In genomic region chr16:84839054-84839453, GRCh38 we compare ENCODE assay signal across 13 cellular contexts. TPM values are rescaled to one million over a fixed set of nuclear protein-coding genes. Genes with fewer than 3 reads are reported as not detected.
DNase-seq lines count a peak whose midpoint lies in the region; ATAC-seq, FAIRE-seq and TF ChIP-seq lines count a peak whose summit lies in the region.
"Had no signal": no experiment of that assay in that cellular context is flagged by ENCODE, and none has a peak within 500 bp of the region (broad histone marks: within the 10 kb centered on the region; RNA-seq: fewer than 3 reads in every experiment).

No MANE protein-coding gene starts in this region.

- H3K27me3 ChIP-seq in mammary epithelial cell (ENCODE audit: insufficient read depth, low read length) (no peaks in the 10 kb centered on the region), tibial nerve (no peaks in the 10 kb centered on the region)

- no peak overlapping the region for H3K27ac ChIP-seq in mammary epithelial cell (ENCODE audit: insufficient read depth, low read depth, low read length)
- peak overlapping the region in 2 of 4 donors; percentile 11 to 92 for H3K27ac ChIP-seq in tibial nerve

- H3K4me1 ChIP-seq in mammary epithelial cell (ENCODE audit: insufficient read depth, low read length) (peaks cover 32% of the 10 kb centered on the region), tibial nerve (peaks cover 0 to 71% (median 16%) of the 10 kb centered on the region in 4 donors)

- BruUV-seq in mammary epithelial cell (replicated peaks; lab: Mats Ljungman, UMichigan): no TSS peak

- no peak overlapping the region for H3K4me2 ChIP-seq in mammary epithelial cell (ENCODE audit: insufficient read depth, low read depth, low read length)

- no peaks in the 10 kb centered on the region for H3K9me3 ChIP-seq in mammary epithelial cell (replicated peaks; ENCODE audit: insufficient read depth, low read length)
- H3K9me3 ChIP-seq in tibial nerve: no peaks in the 10 kb centered on the region

- no peaks in the 10 kb centered on the region for H3K79me2 ChIP-seq in mammary epithelial cell (ENCODE audit: insufficient read depth, low read length)

- TF ChIP-seq CTCF in mammary epithelial cell (conservative IDR thresholded peaks at IDR 0.05 in 1 of 2, IDR thresholded peaks at IDR 0.05 in 1 of 2; ENCODE audit: extremely low read depth in 1 of 2, insufficient read depth in 1 of 2, low read depth in 1 of 2, low read length in 2 of 2) (no peak), tibial nerve (IDR thresholded peaks at IDR 0.05) (no peak), WTC11 (IDR thresholded peaks at IDR 0.05) (no peak)

- DNase-seq in 8988T: peak; percentile 29
- DNase-seq in HTR-8/SVneo (ENCODE audit: insufficient read length, low spot score): no peak
- DNase-seq in mammary epithelial cell: peak; percentile 17
- DNase-seq in kidney tubule cell (ENCODE audit: low spot score): peak; percentile 74
- DNase-seq in tibial nerve (ENCODE audit: low spot score in 2 of 2): no peak
- DNase-seq in WTC11 (ENCODE audit: low spot score): no peak
- no peak for DNase-seq in iPS-NIHi7 (ENCODE audit: extremely low spot score)
- DNase-seq in DMS53 treated with DMSO at 0.1 percent for 48 hours (lab: John Stamatoyannopoulos, UW; ENCODE audit: unreplicated experiment): no peak
- DNase-seq: GF-D8, NCI-H1436 had no signal

- 82% methylated on average over 7 of the region's 7 CpGs for WGBS in mammary epithelial cell (ENCODE audit: low coverage, missing lambda C conversion rate)
- WGBS in tibial nerve, 2 donors: 61 to 70% methylated on average over 7 of the region's 7 CpGs

- H3K9me3 Mint-ChIP-seq in WTC11: no peaks in the 10 kb centered on the region
- H3K9me3 Mint-ChIP-seq: activated naive CD4-positive, alpha-beta T cell treated with anti-CD3 and anti-CD28 coated beads, Interleukin-2, amount 50 U/mL, for 24 hours; mesothelial cell of epicardium; T-helper 2 cell treated with Interferon-gamma antibody and Interleukin-4, amounts not matched to agents 5 μg/mL and 100 μg/mL, for 36 hours had no signal

- POLR2A ChIA-PET in WTC11 (lab: Charles Lee): interaction anchor here (1.1 kb wide), 1 partner anchor 19 kb away, joined by 3 read pairs; the partner anchor contains the start of gene CRISPLD2

- no peaks in the 10 kb centered on the region for H3K36me3 Mint-ChIP-seq in WTC11
- H3K36me3 Mint-ChIP-seq: activated naive CD4-positive, alpha-beta T cell treated with anti-CD3 and anti-CD28 coated beads, Interleukin-2, amount 50 U/mL, for 24 hours; mesothelial cell of epicardium had no signal

- no peak overlapping the region for H2AFZ ChIP-seq in mammary epithelial cell (ENCODE audit: low read depth, low read length)

- in situ Hi-C loops in mammary epithelial cell (cut with MboI; ENCODE audit: low sequenced_read_pairs in 2 of 2): no loop called here

- H3K4me3 Mint-ChIP-seq in WTC11: no peak overlapping the region
- H3K4me3 Mint-ChIP-seq: activated naive CD4-positive, alpha-beta T cell treated with anti-CD3 and anti-CD28 coated beads, Interleukin-2, amount 50 U/mL, for 24 hours; mesothelial cell of epicardium; T-helper 2 cell treated with Interferon-gamma antibody and Interleukin-4, amounts not matched to agents 5 μg/mL and 100 μg/mL, for 36 hours had no signal

- H3K4me1 Mint-ChIP-seq in WTC11: peaks cover 45% of the 10 kb centered on the region

- FAIRE-seq in HTR-8/SVneo (lab: Jason Lieb, UNC): peak; percentile 13

- intact Hi-C loops in mammary epithelial cell (cut with micrococcal nuclease): loop anchor here (5.0 kb wide), 1 partner anchor 58 kb away; no protein-coding TSS in a partner anchor

- no peak for TF ChIP-seq POLR2A in tibial nerve (IDR thresholded peaks at IDR 0.05)

- H3K27me3 Mint-ChIP-seq in WTC11 (ENCODE audit: low read depth): peaks cover 3% of the 10 kb centered on the region

- peak in 1 of 2 donors; percentile 19 for TF ChIP-seq EP300 in tibial nerve (IDR thresholded peaks at IDR 0.05)

- H3K4me3 ChIP-seq in mammary epithelial cell (replicated peaks in 1 of 3; ENCODE audit: insufficient read depth in 1 of 3, low read depth in 2 of 3, low read length in 3 of 3) (no peak overlapping the region), tibial nerve (no peak overlapping the region)

- CTCF ChIA-PET in mammary epithelial cell (lab: Charles Lee; ENCODE audit: low non-redundant PET) (no interaction called here), WTC11 (lab: Charles Lee) (interaction anchor here (1.2 to 1.6 kb wide), 3 partner anchors 84 to 112 kb away, joined by 3 to 4 read pairs (median 3); no protein-coding TSS in a partner anchor)

- H3K9ac ChIP-seq in mammary epithelial cell (ENCODE audit: insufficient read depth, low read length): no peak overlapping the region

- dilution Hi-C loops in mammary epithelial cell (cut with HindIII; ENCODE audit: low sequenced_read_pairs): no loop called here

- no peak for ATAC-seq in WTC11

- H4K20me1 ChIP-seq in mammary epithelial cell (ENCODE audit: insufficient read depth, low read length): no peaks in the 10 kb centered on the region

- H3K36me3 ChIP-seq in mammary epithelial cell (ENCODE audit: insufficient read depth, low read length): no peaks in the 10 kb centered on the region
- H3K36me3 ChIP-seq in tibial nerve: peaks cover 0 to 25% (median 0%) of the 10 kb centered on the region in 3 donors

- no peak overlapping the region for H3K27ac Mint-ChIP-seq in WTC11
- H3K27ac Mint-ChIP-seq: activated naive CD4-positive, alpha-beta T cell treated with anti-CD3 and anti-CD28 coated beads, Interleukin-2, amount 50 U/mL, for 24 hours; mesothelial cell of epicardium; T-helper 2 cell treated with Interferon-gamma antibody and Interleukin-4, amounts not matched to agents 5 μg/mL and 100 μg/mL, for 36 hours had no signal

TF ChIP-seq in WTC11, 78 proteins besides CTCF, POLR2A, EP300 and RAD21 (continues in another document):
- TF ChIP-seq TEAD4 (CRISPR knock-in tag; IDR thresholded peaks at IDR 0.05) (no peak), KAT7 (CRISPR knock-in tag; IDR thresholded peaks at IDR 0.05; ENCODE audit: borderline replicate concordance) (no peak), ATF1 (CRISPR knock-in tag; IDR thresholded peaks at IDR 0.05) (no peak), ZNF317 (CRISPR knock-in tag; IDR thresholded peaks at IDR 0.05; ENCODE audit: borderline replicate concordance, low read depth) (no peak), ZNF281 (CRISPR knock-in tag; IDR thresholded peaks at IDR 0.05) (no peak), MAX (CRISPR knock-in tag; IDR thresholded peaks at IDR 0.05) (no peak), ATF6 (CRISPR knock-in tag; IDR thresholded peaks at IDR 0.05) (no peak), TCF7 (CRISPR knock-in tag; IDR thresholded peaks at IDR 0.05; ENCODE audit: low read depth) (no peak), ZNF138 (CRISPR knock-in tag; conservative IDR thresholded peaks at IDR 0.05) (no peak), ATF2 (CRISPR knock-in tag; IDR thresholded peaks at IDR 0.05; ENCODE audit: borderline replicate concordance, low read depth) (no peak)

RNA-seq across cellular contexts. Expression of gene CRISPLD2, which starts 19.3 kb away (rescaled TPM):
- total RNA-seq in mammary epithelial cell (1 to 10 TPM in 1 of 2 donors, under 1 TPM in 1; 0.83 to 2.3 TPM), tibial nerve (100 to 1,000 TPM; 136 to 232 (median 207) TPM), WTC11 (2021) (8.7 to 9.5 TPM (median 9.4 TPM) in 3 replicates)
- polyA plus RNA-seq in mammary epithelial cell: 0.59 TPM
- polyA minus RNA-seq in mammary epithelial cell: 0.57 TPM

Comparison
In these comparisons a context has a peak if more than half of its experiments do, and no peak if none do; other contexts are left out.
1. DNase-seq: peak in 8988T (single experiment), mammary epithelial cell (single experiment) and kidney tubule cell (single experiment); none in HTR-8/SVneo (single experiment), tibial nerve (0 of 2), WTC11 (single experiment), iPS-NIHi7 (single experiment) and DMS53 treated with DMSO at 0.1 percent for 48 hours (single experiment).
2. RNA of gene CRISPLD2, which starts 19.3 kb away (total RNA-seq): 136 to 232 TPM in tibial nerve; 8.7 to 9.5 TPM in WTC11 and 0.83 to 2.3 TPM in mammary epithelial cell; every median in the first group is over 10 times any median in the second.